Comparison of ENCODE assay signal across 1 cellular context in the genomic region with DNA sequence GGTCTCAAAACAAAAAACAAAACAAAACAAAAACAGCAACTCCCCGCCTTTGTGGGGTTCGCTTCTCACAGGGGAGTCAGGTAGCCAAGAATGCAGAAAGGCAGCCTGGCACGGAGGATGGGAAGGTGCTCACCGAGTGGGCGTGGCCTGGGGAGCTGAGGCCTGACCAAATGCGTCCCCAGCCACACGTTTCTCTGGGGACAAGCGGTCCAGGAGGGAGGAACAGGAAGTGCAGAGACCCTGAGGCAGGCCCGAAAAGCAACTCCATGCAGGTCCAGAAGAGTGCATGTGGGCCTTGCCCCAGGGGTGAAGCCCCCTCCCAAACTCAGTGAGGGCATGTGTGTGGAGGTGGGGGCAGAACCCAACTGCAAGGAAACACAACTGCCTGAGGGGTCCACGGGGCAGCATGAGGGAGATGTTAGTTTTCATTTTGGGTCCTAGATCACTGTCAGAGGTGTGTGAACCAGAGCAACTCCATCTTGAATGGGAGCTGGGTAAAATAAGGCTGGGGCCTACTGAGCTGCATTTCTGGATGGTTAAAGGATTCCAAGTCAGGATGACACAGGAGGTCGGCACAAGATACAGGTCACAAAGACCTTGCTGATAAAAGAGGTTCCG.
A peak's percentile ranks its signal among the peaks of the same experiment; 100 is the strongest.
TF ChIP-seq lines count a peak whose summit lies in the region.

No MANE protein-coding gene starts in this region.

TF ChIP-seq in K562, 482 proteins besides CTCF, POLR2A, EP300 and RAD21 (continued from another document and continues in another):
- no peak for TF ChIP-seq TAF1 (IDR thresholded peaks at IDR 0.05; ENCODE audit: control insufficient read depth, extremely low read depth, insufficient read depth, low read length, severe bottlenecking)
- TF ChIP-seq, protein P1, sequence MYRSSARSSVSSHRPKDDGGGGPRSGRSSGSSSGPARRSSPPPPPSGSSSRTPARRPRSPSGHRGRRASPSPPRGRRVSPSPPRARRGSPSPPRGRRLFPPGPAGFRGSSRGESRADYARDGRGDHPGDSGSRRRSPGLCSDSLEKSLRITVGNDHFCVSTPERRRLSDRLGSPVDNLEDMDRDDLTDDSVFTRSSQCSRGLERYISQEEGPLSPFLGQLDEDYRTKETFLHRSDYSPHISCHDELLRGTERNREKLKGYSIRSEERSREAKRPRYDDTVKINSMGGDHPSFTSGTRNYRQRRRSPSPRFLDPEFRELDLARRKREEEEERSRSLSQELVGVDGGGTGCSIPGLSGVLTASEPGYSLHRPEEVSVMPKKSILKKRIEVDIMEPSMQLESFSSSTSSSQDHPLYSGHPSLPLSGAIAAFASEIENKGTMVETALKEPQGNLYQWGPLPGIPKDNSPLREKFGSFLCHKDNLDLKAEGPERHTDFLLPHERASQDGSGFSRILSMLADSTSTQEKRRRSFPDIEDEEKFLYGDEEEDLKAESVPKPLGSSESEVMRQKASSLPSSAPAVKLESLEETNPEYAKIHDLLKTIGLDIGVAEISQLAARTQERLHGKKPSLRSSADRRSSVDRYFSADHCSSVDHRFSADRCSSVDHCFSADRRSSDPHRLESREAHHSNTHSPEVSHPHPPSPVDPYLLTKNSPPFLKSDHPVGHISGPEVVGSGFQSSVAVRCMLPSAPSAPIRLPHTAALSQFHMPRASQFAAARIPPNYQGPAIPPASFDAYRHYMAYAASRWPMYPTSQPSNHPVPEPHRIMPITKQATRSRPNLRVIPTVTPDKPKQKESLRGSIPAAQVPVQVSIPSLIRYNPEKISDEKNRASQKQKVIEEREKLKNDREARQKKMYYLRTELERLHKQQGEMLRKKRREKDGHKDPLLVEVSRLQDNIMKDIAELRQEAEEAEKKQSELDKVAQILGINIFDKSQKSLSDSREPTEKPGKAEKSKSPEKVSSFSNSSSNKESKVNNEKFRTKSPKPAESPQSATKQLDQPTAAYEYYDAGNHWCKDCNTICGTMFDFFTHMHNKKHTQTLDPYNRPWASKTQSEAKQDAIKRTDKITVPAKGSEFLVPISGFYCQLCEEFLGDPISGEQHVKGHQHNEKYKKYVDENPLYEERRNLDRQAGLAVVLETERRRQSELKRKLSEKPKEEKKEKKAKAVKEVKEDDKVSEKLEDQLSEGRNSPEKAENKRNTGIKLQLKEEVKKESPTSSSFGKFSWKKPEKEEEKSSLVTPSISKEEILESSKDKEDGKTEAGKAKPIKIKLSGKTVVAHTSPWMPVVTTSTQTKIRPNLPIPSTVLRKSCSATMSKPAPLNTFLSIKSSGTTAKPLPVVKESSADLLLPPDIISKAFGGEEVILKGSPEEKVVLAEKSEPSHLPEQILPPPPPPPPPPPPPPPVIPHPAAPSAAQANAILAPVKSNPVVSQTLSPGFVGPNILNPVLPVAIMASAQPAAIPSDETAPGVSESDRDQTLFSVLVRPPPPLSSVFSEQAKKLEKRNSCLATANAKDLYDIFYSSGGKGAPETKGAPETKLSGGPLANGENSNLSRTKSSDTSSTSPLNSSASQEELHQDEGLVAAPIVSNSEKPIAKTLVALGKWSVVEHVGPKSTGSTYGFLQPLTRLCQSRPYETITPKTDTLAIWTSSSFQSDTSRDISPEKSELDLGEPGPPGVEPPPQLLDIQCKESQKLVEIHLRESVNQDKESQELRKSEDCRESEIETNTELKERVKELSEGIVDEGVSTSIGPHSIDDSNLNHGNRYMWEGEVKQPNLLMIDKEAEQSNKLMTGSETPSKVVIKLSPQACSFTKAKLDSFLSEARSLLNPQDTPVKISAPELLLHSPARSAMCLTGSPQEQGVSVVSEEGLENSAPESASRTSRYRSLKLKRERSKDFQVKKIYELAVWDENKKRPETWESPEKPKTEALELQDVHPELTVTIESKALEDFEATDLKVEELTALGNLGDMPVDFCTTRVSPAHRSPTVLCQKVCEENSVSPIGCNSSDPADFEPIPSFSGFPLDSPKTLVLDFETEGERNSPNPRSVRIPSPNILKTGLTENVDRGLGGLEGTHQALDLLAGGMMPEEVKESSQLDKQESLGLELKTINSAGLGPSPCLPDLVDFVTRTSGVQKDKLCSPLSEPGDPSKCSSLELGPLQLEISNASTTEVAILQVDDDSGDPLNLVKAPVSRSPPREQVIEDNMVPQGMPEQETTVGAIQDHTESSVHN (IDR thresholded peaks at IDR 0.05; ENCODE audit: borderline replicate concordance in 1 of 2, low read depth in 1 of 2): no peak
- no peak for TF ChIP-seq PHF21A (IDR thresholded peaks at IDR 0.05; ENCODE audit: borderline replicate concordance, low read depth)
- peak; percentile 96; the same call in 1 of the 2 replicates for TF ChIP-seq ZNF174 (CRISPR knock-in tag; IDR thresholded peaks at IDR 0.05)
- TF ChIP-seq PPARD (CRISPR knock-in tag; IDR thresholded peaks at IDR 0.05): peak; percentile 92
- TF ChIP-seq, protein P2, sequence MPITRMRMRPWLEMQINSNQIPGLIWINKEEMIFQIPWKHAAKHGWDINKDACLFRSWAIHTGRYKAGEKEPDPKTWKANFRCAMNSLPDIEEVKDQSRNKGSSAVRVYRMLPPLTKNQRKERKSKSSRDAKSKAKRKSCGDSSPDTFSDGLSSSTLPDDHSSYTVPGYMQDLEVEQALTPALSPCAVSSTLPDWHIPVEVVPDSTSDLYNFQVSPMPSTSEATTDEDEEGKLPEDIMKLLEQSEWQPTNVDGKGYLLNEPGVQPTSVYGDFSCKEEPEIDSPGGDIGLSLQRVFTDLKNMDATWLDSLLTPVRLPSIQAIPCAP (CRISPR knock-in tag; IDR thresholded peaks at IDR 0.05; ENCODE audit: borderline replicate concordance): no peak
- TF ChIP-seq, protein P3, sequence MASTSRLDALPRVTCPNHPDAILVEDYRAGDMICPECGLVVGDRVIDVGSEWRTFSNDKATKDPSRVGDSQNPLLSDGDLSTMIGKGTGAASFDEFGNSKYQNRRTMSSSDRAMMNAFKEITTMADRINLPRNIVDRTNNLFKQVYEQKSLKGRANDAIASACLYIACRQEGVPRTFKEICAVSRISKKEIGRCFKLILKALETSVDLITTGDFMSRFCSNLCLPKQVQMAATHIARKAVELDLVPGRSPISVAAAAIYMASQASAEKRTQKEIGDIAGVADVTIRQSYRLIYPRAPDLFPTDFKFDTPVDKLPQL (IDR thresholded peaks at IDR 0.05; ENCODE audit: extremely low read depth, insufficient read length): no peak
- TF ChIP-seq, protein P4, sequence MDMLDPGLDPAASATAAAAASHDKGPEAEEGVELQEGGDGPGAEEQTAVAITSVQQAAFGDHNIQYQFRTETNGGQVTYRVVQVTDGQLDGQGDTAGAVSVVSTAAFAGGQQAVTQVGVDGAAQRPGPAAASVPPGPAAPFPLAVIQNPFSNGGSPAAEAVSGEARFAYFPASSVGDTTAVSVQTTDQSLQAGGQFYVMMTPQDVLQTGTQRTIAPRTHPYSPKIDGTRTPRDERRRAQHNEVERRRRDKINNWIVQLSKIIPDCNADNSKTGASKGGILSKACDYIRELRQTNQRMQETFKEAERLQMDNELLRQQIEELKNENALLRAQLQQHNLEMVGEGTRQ (CRISPR knock-in tag; IDR thresholded peaks at IDR 0.05): no peak
- no peak for TF ChIP-seq EHMT2 (IDR thresholded peaks at IDR 0.05)
- TF ChIP-seq ZZZ3 (IDR thresholded peaks at IDR 0.05): no peak
- TF ChIP-seq, protein P5, sequence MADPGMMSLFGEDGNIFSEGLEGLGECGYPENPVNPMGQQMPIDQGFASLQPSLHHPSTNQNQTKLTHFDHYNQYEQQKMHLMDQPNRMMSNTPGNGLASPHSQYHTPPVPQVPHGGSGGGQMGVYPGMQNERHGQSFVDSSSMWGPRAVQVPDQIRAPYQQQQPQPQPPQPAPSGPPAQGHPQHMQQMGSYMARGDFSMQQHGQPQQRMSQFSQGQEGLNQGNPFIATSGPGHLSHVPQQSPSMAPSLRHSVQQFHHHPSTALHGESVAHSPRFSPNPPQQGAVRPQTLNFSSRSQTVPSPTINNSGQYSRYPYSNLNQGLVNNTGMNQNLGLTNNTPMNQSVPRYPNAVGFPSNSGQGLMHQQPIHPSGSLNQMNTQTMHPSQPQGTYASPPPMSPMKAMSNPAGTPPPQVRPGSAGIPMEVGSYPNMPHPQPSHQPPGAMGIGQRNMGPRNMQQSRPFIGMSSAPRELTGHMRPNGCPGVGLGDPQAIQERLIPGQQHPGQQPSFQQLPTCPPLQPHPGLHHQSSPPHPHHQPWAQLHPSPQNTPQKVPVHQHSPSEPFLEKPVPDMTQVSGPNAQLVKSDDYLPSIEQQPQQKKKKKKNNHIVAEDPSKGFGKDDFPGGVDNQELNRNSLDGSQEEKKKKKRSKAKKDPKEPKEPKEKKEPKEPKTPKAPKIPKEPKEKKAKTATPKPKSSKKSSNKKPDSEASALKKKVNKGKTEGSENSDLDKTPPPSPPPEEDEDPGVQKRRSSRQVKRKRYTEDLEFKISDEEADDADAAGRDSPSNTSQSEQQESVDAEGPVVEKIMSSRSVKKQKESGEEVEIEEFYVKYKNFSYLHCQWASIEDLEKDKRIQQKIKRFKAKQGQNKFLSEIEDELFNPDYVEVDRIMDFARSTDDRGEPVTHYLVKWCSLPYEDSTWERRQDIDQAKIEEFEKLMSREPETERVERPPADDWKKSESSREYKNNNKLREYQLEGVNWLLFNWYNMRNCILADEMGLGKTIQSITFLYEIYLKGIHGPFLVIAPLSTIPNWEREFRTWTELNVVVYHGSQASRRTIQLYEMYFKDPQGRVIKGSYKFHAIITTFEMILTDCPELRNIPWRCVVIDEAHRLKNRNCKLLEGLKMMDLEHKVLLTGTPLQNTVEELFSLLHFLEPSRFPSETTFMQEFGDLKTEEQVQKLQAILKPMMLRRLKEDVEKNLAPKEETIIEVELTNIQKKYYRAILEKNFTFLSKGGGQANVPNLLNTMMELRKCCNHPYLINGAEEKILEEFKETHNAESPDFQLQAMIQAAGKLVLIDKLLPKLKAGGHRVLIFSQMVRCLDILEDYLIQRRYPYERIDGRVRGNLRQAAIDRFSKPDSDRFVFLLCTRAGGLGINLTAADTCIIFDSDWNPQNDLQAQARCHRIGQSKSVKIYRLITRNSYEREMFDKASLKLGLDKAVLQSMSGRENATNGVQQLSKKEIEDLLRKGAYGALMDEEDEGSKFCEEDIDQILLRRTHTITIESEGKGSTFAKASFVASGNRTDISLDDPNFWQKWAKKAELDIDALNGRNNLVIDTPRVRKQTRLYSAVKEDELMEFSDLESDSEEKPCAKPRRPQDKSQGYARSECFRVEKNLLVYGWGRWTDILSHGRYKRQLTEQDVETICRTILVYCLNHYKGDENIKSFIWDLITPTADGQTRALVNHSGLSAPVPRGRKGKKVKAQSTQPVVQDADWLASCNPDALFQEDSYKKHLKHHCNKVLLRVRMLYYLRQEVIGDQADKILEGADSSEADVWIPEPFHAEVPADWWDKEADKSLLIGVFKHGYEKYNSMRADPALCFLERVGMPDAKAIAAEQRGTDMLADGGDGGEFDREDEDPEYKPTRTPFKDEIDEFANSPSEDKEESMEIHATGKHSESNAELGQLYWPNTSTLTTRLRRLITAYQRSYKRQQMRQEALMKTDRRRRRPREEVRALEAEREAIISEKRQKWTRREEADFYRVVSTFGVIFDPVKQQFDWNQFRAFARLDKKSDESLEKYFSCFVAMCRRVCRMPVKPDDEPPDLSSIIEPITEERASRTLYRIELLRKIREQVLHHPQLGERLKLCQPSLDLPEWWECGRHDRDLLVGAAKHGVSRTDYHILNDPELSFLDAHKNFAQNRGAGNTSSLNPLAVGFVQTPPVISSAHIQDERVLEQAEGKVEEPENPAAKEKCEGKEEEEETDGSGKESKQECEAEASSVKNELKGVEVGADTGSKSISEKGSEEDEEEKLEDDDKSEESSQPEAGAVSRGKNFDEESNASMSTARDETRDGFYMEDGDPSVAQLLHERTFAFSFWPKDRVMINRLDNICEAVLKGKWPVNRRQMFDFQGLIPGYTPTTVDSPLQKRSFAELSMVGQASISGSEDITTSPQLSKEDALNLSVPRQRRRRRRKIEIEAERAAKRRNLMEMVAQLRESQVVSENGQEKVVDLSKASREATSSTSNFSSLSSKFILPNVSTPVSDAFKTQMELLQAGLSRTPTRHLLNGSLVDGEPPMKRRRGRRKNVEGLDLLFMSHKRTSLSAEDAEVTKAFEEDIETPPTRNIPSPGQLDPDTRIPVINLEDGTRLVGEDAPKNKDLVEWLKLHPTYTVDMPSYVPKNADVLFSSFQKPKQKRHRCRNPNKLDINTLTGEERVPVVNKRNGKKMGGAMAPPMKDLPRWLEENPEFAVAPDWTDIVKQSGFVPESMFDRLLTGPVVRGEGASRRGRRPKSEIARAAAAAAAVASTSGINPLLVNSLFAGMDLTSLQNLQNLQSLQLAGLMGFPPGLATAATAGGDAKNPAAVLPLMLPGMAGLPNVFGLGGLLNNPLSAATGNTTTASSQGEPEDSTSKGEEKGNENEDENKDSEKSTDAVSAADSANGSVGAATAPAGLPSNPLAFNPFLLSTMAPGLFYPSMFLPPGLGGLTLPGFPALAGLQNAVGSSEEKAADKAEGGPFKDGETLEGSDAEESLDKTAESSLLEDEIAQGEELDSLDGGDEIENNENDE (IDR thresholded peaks at IDR 0.05; ENCODE audit: low read depth, low read length): no peak
- TF ChIP-seq, protein P6, sequence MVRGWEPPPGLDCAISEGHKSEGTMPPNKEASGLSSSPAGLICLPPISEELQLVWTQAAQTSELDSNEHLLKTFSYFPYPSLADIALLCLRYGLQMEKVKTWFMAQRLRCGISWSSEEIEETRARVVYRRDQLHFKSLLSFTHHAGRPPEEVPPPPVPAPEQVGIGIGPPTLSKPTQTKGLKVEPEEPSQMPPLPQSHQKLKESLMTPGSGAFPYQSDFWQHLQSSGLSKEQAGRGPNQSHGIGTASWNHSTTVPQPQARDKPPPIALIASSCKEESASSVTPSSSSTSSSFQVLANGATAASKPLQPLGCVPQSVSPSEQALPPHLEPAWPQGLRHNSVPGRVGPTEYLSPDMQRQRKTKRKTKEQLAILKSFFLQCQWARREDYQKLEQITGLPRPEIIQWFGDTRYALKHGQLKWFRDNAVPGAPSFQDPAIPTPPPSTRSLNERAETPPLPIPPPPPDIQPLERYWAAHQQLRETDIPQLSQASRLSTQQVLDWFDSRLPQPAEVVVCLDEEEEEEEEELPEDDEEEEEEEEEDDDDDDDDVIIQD (CRISPR knock-in tag; IDR thresholded peaks at IDR 0.05): peak; percentile 98
- TF ChIP-seq, protein P7, sequence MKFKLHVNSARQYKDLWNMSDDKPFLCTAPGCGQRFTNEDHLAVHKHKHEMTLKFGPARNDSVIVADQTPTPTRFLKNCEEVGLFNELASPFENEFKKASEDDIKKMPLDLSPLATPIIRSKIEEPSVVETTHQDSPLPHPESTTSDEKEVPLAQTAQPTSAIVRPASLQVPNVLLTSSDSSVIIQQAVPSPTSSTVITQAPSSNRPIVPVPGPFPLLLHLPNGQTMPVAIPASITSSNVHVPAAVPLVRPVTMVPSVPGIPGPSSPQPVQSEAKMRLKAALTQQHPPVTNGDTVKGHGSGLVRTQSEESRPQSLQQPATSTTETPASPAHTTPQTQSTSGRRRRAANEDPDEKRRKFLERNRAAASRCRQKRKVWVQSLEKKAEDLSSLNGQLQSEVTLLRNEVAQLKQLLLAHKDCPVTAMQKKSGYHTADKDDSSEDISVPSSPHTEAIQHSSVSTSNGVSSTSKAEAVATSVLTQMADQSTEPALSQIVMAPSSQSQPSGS (CRISPR knock-in tag; IDR thresholded peaks at IDR 0.05): no peak
- TF ChIP-seq NFRKB (IDR thresholded peaks at IDR 0.05; ENCODE audit: low read depth): 0 out of 2 replicates have a peak, but pooled peaks have one; percentile 39
- TF ChIP-seq, protein P8, sequence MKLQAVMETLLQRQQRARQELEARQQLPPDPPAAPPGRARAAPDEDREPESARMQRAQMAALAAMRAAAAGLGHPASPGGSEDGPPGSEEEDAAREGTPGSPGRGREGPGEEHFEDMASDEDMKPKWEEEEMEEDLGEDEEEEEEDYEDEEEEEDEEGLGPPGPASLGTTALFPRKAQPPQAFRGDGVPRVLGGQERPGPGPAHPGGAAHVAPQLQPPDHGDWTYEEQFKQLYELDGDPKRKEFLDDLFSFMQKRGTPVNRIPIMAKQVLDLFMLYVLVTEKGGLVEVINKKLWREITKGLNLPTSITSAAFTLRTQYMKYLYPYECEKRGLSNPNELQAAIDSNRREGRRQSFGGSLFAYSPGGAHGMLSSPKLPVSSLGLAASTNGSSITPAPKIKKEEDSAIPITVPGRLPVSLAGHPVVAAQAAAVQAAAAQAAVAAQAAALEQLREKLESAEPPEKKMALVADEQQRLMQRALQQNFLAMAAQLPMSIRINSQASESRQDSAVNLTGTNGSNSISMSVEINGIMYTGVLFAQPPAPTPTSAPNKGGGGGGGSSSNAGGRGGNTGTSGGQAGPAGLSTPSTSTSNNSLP (IDR thresholded peaks at IDR 0.05; ENCODE audit: borderline replicate concordance, low read depth, low read length): no peak
